25 cellular contexts compared by ENCODE assay signal in the genomic region with DNA sequence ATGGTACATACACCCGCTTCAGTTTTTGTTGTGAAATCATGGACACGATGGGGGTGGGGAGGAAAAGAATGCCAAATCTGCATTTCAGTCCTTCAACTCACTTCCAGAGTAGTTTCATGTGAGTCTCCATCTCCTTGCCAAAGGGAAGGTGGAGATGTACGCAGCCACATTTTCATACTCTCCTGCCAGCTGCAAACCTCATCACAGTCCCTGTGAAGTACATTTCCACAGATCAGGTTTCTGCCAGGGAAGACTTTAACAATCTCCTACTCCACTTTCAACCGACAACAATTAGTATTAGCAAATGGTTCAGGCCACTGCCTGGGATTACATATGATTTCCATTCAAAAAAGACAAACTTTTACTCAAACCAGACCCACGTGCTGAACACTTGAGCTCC. TPM values are rescaled to one million over a fixed set of nuclear protein-coding genes. Genes with fewer than 3 reads are reported as not detected.
DNase-seq lines count a peak whose midpoint lies in the region; TF ChIP-seq lines count a peak whose summit lies in the region.
"Had no signal": no experiment of that assay in that cellular context is flagged by ENCODE, and none has a peak within 500 bp of the region (broad histone marks: within the 10 kb centered on the region; RNA-seq: fewer than 3 reads in every experiment).

No MANE protein-coding gene starts in this region.

- no peaks in the 10 kb centered on the region for H3K4me1 ChIP-seq in fibroblast of lung (ENCODE audit: control insufficient read depth, extremely low read depth, insufficient read depth, low read length)
- H3K4me1 ChIP-seq in osteoblast (ENCODE audit: insufficient read depth, low read length), result peaks cover 16% of the 10 kb centered on the region
- H3K4me1 ChIP-seq: BLaER1, left ventricle myocardium inferior, psoas muscle had no signal

- H4K20me1 ChIP-seq in fibroblast of lung (ENCODE audit: control insufficient read depth, extremely low read depth, insufficient read depth, low read length) (no peaks in the 10 kb centered on the region), osteoblast (ENCODE audit: insufficient read depth, low read length) (no peaks in the 10 kb centered on the region)
- H4K20me1 ChIP-seq: BLaER1 had no signal

- H2AFZ ChIP-seq in fibroblast of lung (ENCODE audit: low read length), result no peak overlapping the region
- H2AFZ ChIP-seq in osteoblast (ENCODE audit: low read length), result peak overlapping the region; percentile 53

- TF ChIP-seq CTCF in fibroblast of lung (conservative IDR thresholded peaks at IDR 0.05 in 1 of 2, IDR thresholded peaks at IDR 0.05 in 1 of 2; ENCODE audit: low read depth in 1 of 2, low read length in 2 of 2), result no peak
- TF ChIP-seq CTCF in osteoblast (IDR thresholded peaks at IDR 0.05; ENCODE audit: extremely low read depth, low read depth, low read length), result no peak

- H3K4me2 ChIP-seq in fibroblast of lung (ENCODE audit: extremely low read depth, insufficient read depth, low read length) (no peak overlapping the region), osteoblast (ENCODE audit: insufficient read depth, low read length) (no peak overlapping the region)
- H3K4me2 ChIP-seq: BLaER1 had no signal

- peak; percentile 47 for DNase-seq in NCI-H1092 treated with DMSO at 0.1 percent for 48 hours (lab: John Stamatoyannopoulos, UW)
- no peak for DNase-seq in NCI-H1092 (lab: John Stamatoyannopoulos, UW)
- DNase-seq in LHCN-M2 (ENCODE audit: low read depth), result peak; percentile 57
- DNase-seq in fibroblast of lung (ENCODE audit: low read depth in 2 of 2), result peak; percentile 2 to 6
- no peak for DNase-seq in osteoblast (ENCODE audit: insufficient read length, low spot score, missing footprints)
- DNase-seq in GDM1 (lab: John Stamatoyannopoulos, UW), result no peak
- no peak for DNase-seq in D341Med (ENCODE audit: low spot score)
- DNase-seq in NCI-H2081 (lab: John Stamatoyannopoulos, UW), result no peak
- DNase-seq: activated CD4-positive, CD25-positive, alpha-beta regulatory T cell treated with anti-CD3 and anti-CD28 coated beads, Interleukin-2, amount 50 U/mL, for 72 hours; activated naive CD4-positive, alpha-beta T cell; activated T-cell treated with anti-CD3 and anti-CD28 coated beads, Interleukin-2, amount 50 U/mL, for 24 hours; amygdala; cortex of kidney; endodermal cell; Kasumi-1; left ventricle myocardium inferior; NCI-H1417; NK-92 treated with Interleukin-12 subunit alpha and Interleukin-12 subunit beta, amount 100 ng/mL, for 24 hours; psoas muscle; stimulated activated CD4-positive, alpha-beta T cell treated with anti-CD3 and anti-CD28 coated beads, Interleukin-4, amount 100 ng/mL, for 1 hour; stimulated activated naive CD4-positive, alpha-beta T cell; T-cell had no signal

- H3K27ac ChIP-seq in fibroblast of lung (ENCODE audit: insufficient read depth, low read length) (no peak overlapping the region), osteoblast (ENCODE audit: low read depth, low read length) (no peak overlapping the region)
- H3K27ac ChIP-seq: BLaER1, left ventricle myocardium inferior, psoas muscle, SJCRH30, thoracic aorta had no signal

- H3K36me3 ChIP-seq in fibroblast of lung (ENCODE audit: control insufficient read depth, insufficient read depth, low read length) (no peaks in the 10 kb centered on the region), osteoblast (ENCODE audit: insufficient read depth, low read length) (no peaks in the 10 kb centered on the region)
- H3K36me3 ChIP-seq: BLaER1, left ventricle myocardium inferior, SJCRH30, thoracic aorta had no signal

- H3K9ac ChIP-seq in fibroblast of lung (ENCODE audit: insufficient read depth, low read length), result no peak overlapping the region
- H3K9ac ChIP-seq: BLaER1 had no signal

- H3K79me2 ChIP-seq in fibroblast of lung (ENCODE audit: control insufficient read depth, insufficient read depth, low read length), result no peaks in the 10 kb centered on the region
- no peaks in the 10 kb centered on the region for H3K79me2 ChIP-seq in osteoblast (ENCODE audit: insufficient read depth, low read length)

- H3K27me3 ChIP-seq in fibroblast of lung (ENCODE audit: control insufficient read depth, insufficient read depth, low read length) (no peaks in the 10 kb centered on the region), osteoblast (ENCODE audit: insufficient read depth, low read length) (no peaks in the 10 kb centered on the region)
- H3K27me3 ChIP-seq: BLaER1, SJCRH30 had no signal

- no peaks in the 10 kb centered on the region for H3K9me3 ChIP-seq in fibroblast of lung (ENCODE audit: control insufficient read depth, insufficient read depth, low read depth, low read length)
- no peaks in the 10 kb centered on the region for H3K9me3 ChIP-seq in osteoblast (ENCODE audit: low read depth, low read length)
- H3K9me3 ChIP-seq: BLaER1, left ventricle myocardium inferior, psoas muscle, SJCRH30, thoracic aorta had no signal

- H3K4me3 ChIP-seq in fibroblast of lung (replicated peaks in 1 of 4; ENCODE audit: control extremely low read depth in 1 of 4, insufficient read depth in 1 of 4, low read depth in 3 of 4, low read length in 4 of 4) (no peak overlapping the region), osteoblast (ENCODE audit: insufficient read depth, low read length) (no peak overlapping the region)
- H3K4me3 ChIP-seq: BLaER1, left ventricle myocardium inferior, psoas muscle, SJCRH30, thoracic aorta had no signal

RNA-seq across cellular contexts. Expression of a gene that starts 50.9 kb away (rescaled TPM):
- total RNA-seq in LHCN-M2 (2014; rRNA removed) (8.6 and 8.8 TPM in 2 replicates), fibroblast of lung (7.4 and 9.2 TPM in 2 replicates), osteoblast (17.0 and 17.4 TPM in 2 replicates)
- 1.3 TPM for polyA plus RNA-seq in LHCN-M2 (2012)
- 2.6 and 3.7 TPM in 2 replicates for polyA plus RNA-seq in fibroblast of lung
- 1.7 and 2.8 TPM in 2 replicates for polyA plus RNA-seq in fibroblast of lung (2012)
- polyA minus RNA-seq in fibroblast of lung (ENCODE audit: low replicate concordance), result not detected in 2 replicates

Comparison
In these comparisons a context has a peak if more than half of its experiments do, and no peak if none do; other contexts are left out.
1. DNase-seq: peak in NCI-H1092 treated with DMSO at 0.1 percent for 48 hours (single experiment), LHCN-M2 (single experiment) and fibroblast of lung (2 of 2); none in NCI-H1092 (single experiment), osteoblast (single experiment), GDM1 (single experiment), D341Med (single experiment) and NCI-H2081 (0 of 2).